In genomic region chr13:79386125-79386822, GRCh38 we compare ENCODE assay signal across 12 cellular contexts.
DNase-seq lines count a peak whose midpoint lies in the region; ATAC-seq lines count a peak whose summit lies in the region.
"Had no signal": no experiment of that assay in that cellular context is flagged by ENCODE, and none has a peak within 500 bp of the region (broad histone marks: within the 10 kb centered on the region; RNA-seq: fewer than 3 reads in every experiment).

No MANE protein-coding gene starts in this region.

- peak; percentile 13 for ATAC-seq in GM18873 (IDR thresholded peaks at IDR 0.05; ENCODE audit: low FRiP score, unreplicated experiment)
- peak; percentile 8 for ATAC-seq in GM21717 (IDR thresholded peaks at IDR 0.05; ENCODE audit: unreplicated experiment)
- ATAC-seq in HG03558 (IDR thresholded peaks at IDR 0.05; ENCODE audit: extremely low read depth, unreplicated experiment), result peak; percentile 1
- ATAC-seq in GM19324 (IDR thresholded peaks at IDR 0.05; ENCODE audit: low FRiP score, unreplicated experiment), result no peak

- H3K27ac ChIP-seq in epithelial cell of prostate, result peak overlapping the region; percentile 12
- H3K27ac ChIP-seq: lower lobe of right lung, skin epidermis had no signal

- DNase-seq in epithelial cell of prostate (ENCODE audit: low read depth, low spot score) (no peak), NCI-H510A (lab: John Stamatoyannopoulos, UW) (no peak), NCI-H748 (lab: John Stamatoyannopoulos, UW; ENCODE audit: unreplicated experiment) (no peak), iPS-NIHi7 (ENCODE audit: extremely low spot score) (no peak)
- DNase-seq: GF-D8, lower lobe of right lung, thyroid gland had no signal
